ENCODE assay signal across 1 cellular context in genomic region chr5:91127682-91128081, GRCh38.
TF ChIP-seq lines count a peak whose summit lies in the region.

No MANE protein-coding gene starts in this region.

TF ChIP-seq in GM23338, 12 proteins besides CTCF, POLR2A, EP300 and RAD21 (continued from another document):
- TF ChIP-seq ZNF462 (CRISPR knock-in tag; IDR thresholded peaks at IDR 0.05): no peak
- no peak for TF ChIP-seq ETS1 (IDR thresholded peaks at IDR 0.05)
- TF ChIP-seq JUNB (IDR thresholded peaks at IDR 0.05; ENCODE audit: unreplicated experiment): no peak
- no peak for TF ChIP-seq POLR2AphosphoS5 (IDR thresholded peaks at IDR 0.05; ENCODE audit: low read depth)
- TF ChIP-seq CREB1 (CRISPR knock-in tag; IDR thresholded peaks at IDR 0.05; ENCODE audit: low read depth): no peak
- no peak for TF ChIP-seq ZNF331 (CRISPR knock-in tag; IDR thresholded peaks at IDR 0.05; ENCODE audit: low read depth)
- no peak for TF ChIP-seq REST (IDR thresholded peaks at IDR 0.05; ENCODE audit: unreplicated experiment)
- TF ChIP-seq STAT1 (IDR thresholded peaks at IDR 0.05; ENCODE audit: unreplicated experiment): no peak
- no peak for TF ChIP-seq EZH2 (IDR thresholded peaks at IDR 0.05; ENCODE audit: low read depth, unreplicated experiment)
- TF ChIP-seq NANOG (IDR thresholded peaks at IDR 0.05; ENCODE audit: borderline replicate concordance): no peak
- TF ChIP-seq ZNF114 (CRISPR knock-in tag; IDR thresholded peaks at IDR 0.05): no peak
